In genomic region chr16:28377108-28377625, GRCh38 we compare ENCODE assay signal across 2 cellular contexts. TPM values are rescaled to one million over a fixed set of nuclear protein-coding genes. Genes with fewer than 3 reads are reported as not detected.
"Had no signal": no experiment of that assay in that cellular context is flagged by ENCODE, and none has a peak within 500 bp of the region (broad histone marks: within the 10 kb centered on the region; RNA-seq: fewer than 3 reads in every experiment).

No MANE protein-coding gene starts in this region.

RNA-seq across cellular contexts. Expression of gene NPIPB6, which starts 13.9 kb away (rescaled TPM):
- total RNA-seq: dermis microvascular lymphatic vessel endothelial cell, lung microvascular endothelial cell had no signal
